Comparison of ENCODE assay signal across 6 cellular contexts in the genomic region with DNA sequence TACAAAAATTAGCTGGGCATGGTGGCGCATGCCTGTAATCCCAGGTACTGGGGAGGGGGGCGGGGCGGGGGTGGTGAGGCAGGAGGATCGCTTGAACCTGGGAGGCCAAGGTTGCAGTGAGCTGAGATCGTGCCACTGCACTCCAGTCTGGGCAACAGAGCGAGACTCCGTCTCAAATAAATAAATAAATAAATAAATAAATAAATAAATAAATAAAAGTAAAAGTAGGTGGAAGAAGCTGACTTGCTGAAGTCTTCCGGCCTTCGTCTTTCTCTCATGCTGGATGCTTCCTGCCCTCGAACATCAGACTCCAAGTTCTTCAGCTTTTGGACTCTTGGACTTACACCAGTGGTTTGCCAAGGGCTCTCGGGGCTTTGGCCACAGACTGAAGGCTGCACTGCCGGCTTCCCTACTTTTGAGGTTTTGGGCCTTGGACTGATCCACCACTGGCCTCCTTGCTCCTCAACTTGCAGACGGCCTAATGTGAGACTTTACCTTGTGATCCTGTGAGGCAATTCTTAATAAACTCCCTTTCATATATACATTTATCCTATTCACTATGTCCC. TPM values are rescaled to one million over a fixed set of nuclear protein-coding genes. Genes with fewer than 3 reads are reported as not detected.
DNase-seq lines count a peak whose midpoint lies in the region; ATAC-seq and TF ChIP-seq lines count a peak whose summit lies in the region.
"Not testable (repeated sequence)": the region's sequence is repeated elsewhere in the genome, so short reads cannot be mapped to it uniquely, and the experiment has no call there.

No MANE protein-coding gene starts in this region.

- H3K4me3 Mint-ChIP-seq in activated CD8-positive, alpha-beta T cell treated with anti-CD3 and anti-CD28 coated beads, Interleukin-2, amount 10 ng/mL, durations not matched to agents 7 days and 5 days: peak overlapping the region; percentile 93

- ATAC-seq in activated CD8-positive, alpha-beta T cell treated with anti-CD3 and anti-CD28 coated beads, Interleukin-2, amount 10 ng/mL, durations not matched to agents 7 days and 5 days; left lung; psoas muscle: not testable (repeated sequence)

- not testable (repeated sequence) for BruUV-seq in A673 (replicated peaks; lab: Mats Ljungman, UMichigan)

- H3K4me1 ChIP-seq in A673 (ENCODE audit: insufficient read depth, low read length, poor library complexity, severe bottlenecking); ectodermal cell (ENCODE audit: control insufficient read depth, insufficient read depth, low read length): not testable (repeated sequence)
- H3K4me1 ChIP-seq in left lung (peaks cover 4 to 18% of the 10 kb centered on the region in 2 donors), psoas muscle (peaks cover 49% of the 10 kb centered on the region)

- H3K27me3 Mint-ChIP-seq in activated CD8-positive, alpha-beta T cell treated with anti-CD3 and anti-CD28 coated beads, Interleukin-2, amount 10 ng/mL, durations not matched to agents 7 days and 5 days (ENCODE audit: low read depth): not testable (repeated sequence)

- intact Hi-C loops in A673 (cut with micrococcal nuclease; ENCODE audit: unreplicated experiment); left lung (cut with DNase I); psoas muscle (cut with DNase I): not testable (repeated sequence)

- WGBS in ectodermal cell, 2 experiments: 84 to 88% methylated on average over 10 to 11 of the region's 13 CpGs
- 51 to 62% (median 52%) methylated on average over 13 of the region's 13 CpGs for WGBS in psoas muscle, 3 donors

- H3K27ac Mint-ChIP-seq in activated CD8-positive, alpha-beta T cell treated with anti-CD3 and anti-CD28 coated beads, Interleukin-2, amount 10 ng/mL, durations not matched to agents 7 days and 5 days: peak overlapping the region; percentile 95

- DNase-seq in A673 (ENCODE audit: low spot score); Jurkat, Clone E6-1 (ENCODE audit: low read depth, low spot score); activated CD8-positive, alpha-beta T cell treated with anti-CD3 and anti-CD28 coated beads, Interleukin-2, amount 10 ng/mL, durations not matched to agents 7 days and 5 days; left lung; psoas muscle: not testable (repeated sequence)

- not testable (repeated sequence) for H3K36me3 ChIP-seq in A673 (ENCODE audit: insufficient read depth, low read length, poor library complexity, severe bottlenecking); left lung
- H3K36me3 ChIP-seq in ectodermal cell (ENCODE audit: control insufficient read depth, insufficient read depth, low read length) (peaks cover 11% of the 10 kb centered on the region), psoas muscle (ENCODE audit: insufficient read depth in 1 of 2, low read depth in 1 of 2) (peaks cover 2 to 17% of the 10 kb centered on the region in 2 donors)

- not testable (repeated sequence) for H3K9me3 Mint-ChIP-seq in activated CD8-positive, alpha-beta T cell treated with anti-CD3 and anti-CD28 coated beads, Interleukin-2, amount 10 ng/mL, durations not matched to agents 7 days and 5 days (ENCODE audit: insufficient read depth)

- CTCF ChIA-PET in A673 (lab: Charles Lee): interaction anchor here (1.0 to 1.5 kb wide), 3 partner anchors 8 to 198 kb away, joined by 3 to 4 read pairs (median 3); a partner anchor contains a TSS
- CTCF ChIA-PET in activated CD8-positive, alpha-beta T cell treated with anti-CD3 and anti-CD28 coated beads, Interleukin-2, amount 10 ng/mL, durations not matched to agents 7 days and 5 days (lab: Charles Lee): interaction anchor here (0.8 to 4.1 kb wide), 13 partner anchors 8 to 198 kb away, joined by 3 to 18 read pairs (median 6); a partner anchor contains a TSS

- peaks cover 19% of the 10 kb centered on the region for H3K36me3 Mint-ChIP-seq in activated CD8-positive, alpha-beta T cell treated with anti-CD3 and anti-CD28 coated beads, Interleukin-2, amount 10 ng/mL, durations not matched to agents 7 days and 5 days (ENCODE audit: low read depth)

- TF ChIP-seq CTCF in A673 (conservative IDR thresholded peaks at IDR 0.05; ENCODE audit: low read depth, low read length); left lung (IDR thresholded peaks at IDR 0.05); psoas muscle (IDR thresholded peaks at IDR 0.05): not testable (repeated sequence)

- H3K4me3 ChIP-seq in A673 (ENCODE audit: low read depth, low read length, poor library complexity, severe bottlenecking): peak overlapping the region; percentile 70
- peak overlapping the region; percentile 77 for H3K4me3 ChIP-seq in Jurkat, Clone E6-1 (ENCODE audit: low read length)
- H3K4me3 ChIP-seq in ectodermal cell (ENCODE audit: insufficient read depth, low read depth, low read length): peak overlapping the region; percentile 72
- H3K4me3 ChIP-seq in left lung: peak overlapping the region; percentile 68 to 79
- peak overlapping the region; percentile 87 for H3K4me3 ChIP-seq in psoas muscle

- POLR2A ChIA-PET in A673 (lab: Charles Lee; ENCODE audit: low non-redundant PET): not testable (repeated sequence)
- POLR2A ChIA-PET in activated CD8-positive, alpha-beta T cell treated with anti-CD3 and anti-CD28 coated beads, Interleukin-2, amount 10 ng/mL, durations not matched to agents 7 days and 5 days (lab: Charles Lee): interaction anchor here (0.6 to 2.3 kb wide), 6 partner anchors 9 to 97 kb away, joined by 3 to 9 read pairs (median 3); a partner anchor contains a TSS

- H3K9me3 ChIP-seq in A673 (ENCODE audit: low read depth, low read length, poor library complexity, severe bottlenecking); ectodermal cell (ENCODE audit: control insufficient read depth, low read length); left lung; psoas muscle: not testable (repeated sequence)

- H3K4me1 Mint-ChIP-seq in activated CD8-positive, alpha-beta T cell treated with anti-CD3 and anti-CD28 coated beads, Interleukin-2, amount 10 ng/mL, durations not matched to agents 7 days and 5 days (ENCODE audit: low read depth): peaks cover 18% of the 10 kb centered on the region

- not testable (repeated sequence) for H3K27ac ChIP-seq in A673 (ENCODE audit: low read depth, low read length, poor library complexity, severe bottlenecking); ectodermal cell (ENCODE audit: insufficient read depth, low read depth, low read length, poor library complexity, severe bottlenecking)
- H3K27ac ChIP-seq in left lung (peak overlapping the region; percentile 93 to 94), psoas muscle (peak overlapping the region; percentile 96)

- H3K27me3 ChIP-seq in A673 (replicated peaks; ENCODE audit: insufficient read depth, low read depth, low read length, poor library complexity); ectodermal cell (ENCODE audit: control insufficient read depth, insufficient read depth, low read length, poor library complexity, severe bottlenecking); left lung; psoas muscle (ENCODE audit: insufficient read depth in 3 of 3, low read length in 2 of 3): not testable (repeated sequence)

RNA-seq across cellular contexts. Expression of a gene that starts 0.6 kb away (rescaled TPM):
- total RNA-seq in A673 (2021) (13.6 and 17.0 TPM in 2 replicates), left lung (10 to 100 TPM in 1 of 2 donors, 1 to 10 TPM in 1; 9.4 to 10.9 TPM), psoas muscle (10 to 100 TPM; 24.3 to 86.6 (median 54.7) TPM)
- polyA plus RNA-seq in Jurkat, Clone E6-1 (2012; ENCODE audit: insufficient read depth, insufficient read length): 32.6 TPM
- 10 to 100 TPM; 19.6 to 19.7 TPM for total RNA-seq in activated CD8-positive, alpha-beta T cell treated with anti-CD3 and anti-CD28 coated beads, Interleukin-2, amount 10 ng/mL, durations not matched to agents 7 days and 5 days
- polyA plus RNA-seq in ectodermal cell (2013, experiment 1 of 4): 37.5 TPM
- 38.0 TPM for polyA plus RNA-seq in ectodermal cell (2013, experiment 2 of 4)
- 26.2 TPM for polyA plus RNA-seq in ectodermal cell (2013, experiment 3 of 4)
- polyA plus RNA-seq in ectodermal cell (2013, experiment 4 of 4): 33.6 TPM
- 100 to 1,000 TPM in 1 of 3 donors, 10 to 100 TPM in 2; 16.2 to 105 (median 63.5) TPM for polyA plus RNA-seq in psoas muscle

RNA-seq across cellular contexts. Expression of a gene that starts 8.0 kb away (rescaled TPM):
- total RNA-seq in A673 (2021) (74.6 and 74.7 TPM in 2 replicates), left lung (10 to 100 TPM; 33.3 to 39.3 TPM), psoas muscle (10 to 100 TPM; 14.2 to 37.5 (median 21.5) TPM)
- polyA plus RNA-seq in Jurkat, Clone E6-1 (2012; ENCODE audit: insufficient read depth, insufficient read length): 26.4 TPM
- total RNA-seq in activated CD8-positive, alpha-beta T cell treated with anti-CD3 and anti-CD28 coated beads, Interleukin-2, amount 10 ng/mL, durations not matched to agents 7 days and 5 days: 10 to 100 TPM; 54.5 to 55.0 TPM
- polyA plus RNA-seq in ectodermal cell (2013, experiment 1 of 4): 31.7 TPM
- 29.3 TPM for polyA plus RNA-seq in ectodermal cell (2013, experiment 2 of 4)
- 21.5 TPM for polyA plus RNA-seq in ectodermal cell (2013, experiment 3 of 4)
- 23.9 TPM for polyA plus RNA-seq in ectodermal cell (2013, experiment 4 of 4)
- polyA plus RNA-seq in psoas muscle: 10 to 100 TPM in 1 of 3 donors, 1 to 10 TPM in 2; 5.7 to 33.6 (median 6.5) TPM

RNA-seq across cellular contexts. Expression of a gene that starts 34.0 kb away (rescaled TPM):
- total RNA-seq in A673 (2021) (412 and 448 TPM in 2 replicates), left lung (100 to 1,000 TPM; 193 to 213 TPM), psoas muscle (100 to 1,000 TPM; 317 to 601 (median 394) TPM)
- polyA plus RNA-seq in Jurkat, Clone E6-1 (2012; ENCODE audit: insufficient read depth, insufficient read length): 225 TPM
- 100 to 1,000 TPM; 218 to 228 TPM for total RNA-seq in activated CD8-positive, alpha-beta T cell treated with anti-CD3 and anti-CD28 coated beads, Interleukin-2, amount 10 ng/mL, durations not matched to agents 7 days and 5 days
- polyA plus RNA-seq in ectodermal cell (2013, experiment 1 of 4): 166 TPM
- 164 TPM for polyA plus RNA-seq in ectodermal cell (2013, experiment 2 of 4)
- polyA plus RNA-seq in ectodermal cell (2013, experiment 3 of 4): 124 TPM
- polyA plus RNA-seq in ectodermal cell (2013, experiment 4 of 4): 141 TPM
- polyA plus RNA-seq in psoas muscle: 100 to 1,000 TPM; 194 to 269 (median 216) TPM

RNA-seq across cellular contexts. Expression of a gene that starts 36.3 kb away (rescaled TPM):
- total RNA-seq in A673 (2021): 0.85 TPM in 1 of 2 replicates, not detected in the other
- not detected for polyA plus RNA-seq in Jurkat, Clone E6-1 (2012; ENCODE audit: insufficient read depth, insufficient read length)
- total RNA-seq in activated CD8-positive, alpha-beta T cell treated with anti-CD3 and anti-CD28 coated beads, Interleukin-2, amount 10 ng/mL, durations not matched to agents 7 days and 5 days: under 1 TPM in 1 of 2 experiments, not detected in 1; 0.52 TPM
- not detected for polyA plus RNA-seq in ectodermal cell (2013, experiment 1 of 4)
- polyA plus RNA-seq in ectodermal cell (2013, experiment 2 of 4): 0.36 TPM
- 0.64 TPM for polyA plus RNA-seq in ectodermal cell (2013, experiment 3 of 4)
- polyA plus RNA-seq in ectodermal cell (2013, experiment 4 of 4): 0.53 TPM
- total RNA-seq in left lung: under 1 TPM in 1 of 2 donors, not detected in 1; 0.29 TPM
- total RNA-seq in psoas muscle: not detected
- under 1 TPM in 2 of 3 donors, not detected in 1; 0.16 to 0.23 TPM for polyA plus RNA-seq in psoas muscle

RNA-seq across cellular contexts. Expression of a gene that starts 42.0 kb away (rescaled TPM):
- 67.5 and 73.2 TPM in 2 replicates for total RNA-seq in A673 (2021)
- 86.9 TPM for polyA plus RNA-seq in Jurkat, Clone E6-1 (2012; ENCODE audit: insufficient read depth, insufficient read length)
- total RNA-seq in activated CD8-positive, alpha-beta T cell treated with anti-CD3 and anti-CD28 coated beads, Interleukin-2, amount 10 ng/mL, durations not matched to agents 7 days and 5 days: 10 to 100 TPM; 64.3 to 69.5 TPM
- 52.9 TPM for polyA plus RNA-seq in ectodermal cell (2013, experiment 1 of 4)
- 45.3 TPM for polyA plus RNA-seq in ectodermal cell (2013, experiment 2 of 4)
- polyA plus RNA-seq in ectodermal cell (2013, experiment 3 of 4): 41.9 TPM
- 45.6 TPM for polyA plus RNA-seq in ectodermal cell (2013, experiment 4 of 4)
- total RNA-seq in left lung: 10 to 100 TPM; 32.6 to 33.8 TPM
- 10 to 100 TPM; 27.2 to 32.1 (median 29.8) TPM for total RNA-seq in psoas muscle
- 10 to 100 TPM; 27.1 to 65.7 (median 31.0) TPM for polyA plus RNA-seq in psoas muscle
